Comparison of ENCODE assay signal across 20 cellular contexts in genomic region chr10:125839176-125839575, GRCh38. TPM values are rescaled to one million over a fixed set of nuclear protein-coding genes. Genes with fewer than 3 reads are reported as not detected.
DNase-seq lines count a peak whose midpoint lies in the region; ATAC-seq and TF ChIP-seq lines count a peak whose summit lies in the region.
"Had no signal": no experiment of that assay in that cellular context is flagged by ENCODE, and none has a peak within 500 bp of the region (broad histone marks: within the 10 kb centered on the region; RNA-seq: fewer than 3 reads in every experiment).

No MANE protein-coding gene starts in this region.

- no peaks in the 10 kb centered on the region for H3K79me2 ChIP-seq in neural progenitor cell (ENCODE audit: low read depth)

- no peak overlapping the region for H2AFZ ChIP-seq in neural progenitor cell (replicated peaks)
- H2AFZ ChIP-seq: GM23248 had no signal

- CTCF ChIA-PET in Panc1 (lab: Charles Lee), result no interaction called here

- H3K4me1 ChIP-seq in Panc1 (ENCODE audit: control insufficient read depth, insufficient read depth, low read length) (no peaks in the 10 kb centered on the region; the same call in 1 of the 2 replicates), neural progenitor cell (no peaks in the 10 kb centered on the region)
- H3K4me1 ChIP-seq: BE2C, Peyer's patch, SJCRH30 had no signal

- H3K27ac ChIP-seq in Panc1 (ENCODE audit: low read length) (peak overlapping the region; percentile 13; the same call in 1 of the 2 replicates), neural progenitor cell (no peak overlapping the region)
- H3K27ac ChIP-seq: GM23248, KMS-11, Peyer's patch, SJCRH30 had no signal

- BruUV-seq in Panc1 (replicated peaks; lab: Mats Ljungman, UMichigan), result no TSS peak

- no peak overlapping the region for H3K4me3 ChIP-seq in Panc1 (ENCODE audit: low read depth in 2 of 2, low read length in 2 of 2)
- H3K4me3 ChIP-seq in neural progenitor cell, result no peak overlapping the region
- H3K4me3 ChIP-seq: GM12878, GM23248, Peyer's patch, SJCRH30 had no signal

- peak overlapping the region; percentile 71 for H3K27ac Mint-ChIP-seq in activated T-cell treated with anti-CD3 and anti-CD28 coated beads, Interleukin-2, amount 50 U/mL, for 24 hours
- H3K27ac Mint-ChIP-seq in HFFc6 (peak overlapping the region; percentile 55; the same call in 1 of the 2 replicates), neural progenitor cell (peak overlapping the region; percentile 25)
- H3K27ac Mint-ChIP-seq: H9 had no signal

- no peak overlapping the region for H3K9ac ChIP-seq in neural progenitor cell
- H3K9ac ChIP-seq: GM23248, KMS-11 had no signal

- no peaks in the 10 kb centered on the region for H3K4me1 Mint-ChIP-seq in activated T-cell treated with anti-CD3 and anti-CD28 coated beads, Interleukin-2, amount 50 U/mL, for 24 hours (ENCODE audit: low read depth)
- H3K4me1 Mint-ChIP-seq in HFFc6 (ENCODE audit: low read depth) (peaks cover 13% of the 10 kb centered on the region), neural progenitor cell (no peaks in the 10 kb centered on the region)
- H3K4me1 Mint-ChIP-seq: H9 had no signal

- no peak overlapping the region for H3K4me2 ChIP-seq in neural progenitor cell
- H3K4me2 ChIP-seq: KMS-11 had no signal

- H3F3A ChIP-seq in neural progenitor cell (ENCODE audit: low read depth), result no peaks in the 10 kb centered on the region

- intact Hi-C loops in Panc1 (cut with micrococcal nuclease; ENCODE audit: unreplicated experiment), result no loop called here

- no peaks in the 10 kb centered on the region for H3K9me3 ChIP-seq in Panc1 (ENCODE audit: control insufficient read depth, insufficient read depth, low read depth, low read length)
- H3K9me3 ChIP-seq in neural progenitor cell (ENCODE audit: low read depth), result no peaks in the 10 kb centered on the region
- H3K9me3 ChIP-seq: BE2C, Peyer's patch, SJCRH30 had no signal

- no peak for ATAC-seq in Panc1
- ATAC-seq: GM12878 had no signal

- H3K9me3 Mint-ChIP-seq in activated T-cell treated with anti-CD3 and anti-CD28 coated beads, Interleukin-2, amount 50 U/mL, for 24 hours, result no peaks in the 10 kb centered on the region
- H3K9me3 Mint-ChIP-seq in HFFc6 (no peaks in the 10 kb centered on the region), neural progenitor cell (no peaks in the 10 kb centered on the region)
- H3K9me3 Mint-ChIP-seq: H9 had no signal

- no peaks in the 10 kb centered on the region for H3K27me3 ChIP-seq in Panc1 (ENCODE audit: control insufficient read depth, insufficient read depth, low read length)
- H3K27me3 ChIP-seq in neural progenitor cell, result no peaks in the 10 kb centered on the region
- H3K27me3 ChIP-seq: BE2C, Peyer's patch, SJCRH30 had no signal

- no peak overlapping the region for H3K4me3 Mint-ChIP-seq in activated T-cell treated with anti-CD3 and anti-CD28 coated beads, Interleukin-2, amount 50 U/mL, for 24 hours
- H3K4me3 Mint-ChIP-seq in HFFc6 (no peak overlapping the region), neural progenitor cell (no peak overlapping the region)
- H3K4me3 Mint-ChIP-seq: H9 had no signal

- H3K36me3 Mint-ChIP-seq in activated T-cell treated with anti-CD3 and anti-CD28 coated beads, Interleukin-2, amount 50 U/mL, for 24 hours (ENCODE audit: low read depth), result peaks cover 91% of the 10 kb centered on the region
- H3K36me3 Mint-ChIP-seq in HFFc6 (ENCODE audit: low read depth) (peaks cover 21% of the 10 kb centered on the region), neural progenitor cell (peaks cover 28% of the 10 kb centered on the region)

- in situ Hi-C loops in Panc1 (cut with HindIII; ENCODE audit: low pct_unique_long_range_greater_than_20kb, low sequenced_read_pairs), result no loop called here

- DNase-seq in activated T-cell treated with anti-CD3 and anti-CD28 coated beads, Interleukin-2, amount 50 U/mL, for 24 hours, result no peak
- DNase-seq in activated T-cell treated with anti-CD3 and anti-CD28 coated beads, Interleukin-2, amount 50 U/mL, for 48 hours, result no peak
- no peak for DNase-seq in HFFc6
- DNase-seq in Panc1 (ENCODE audit: low read depth, low spot score), result no peak
- DNase-seq in neural progenitor cell (ENCODE audit: low spot score), result no peak
- DNase-seq in GM20000 (ENCODE audit: low spot score), result no peak
- no peak for DNase-seq in HK-2 (ENCODE audit: unreplicated experiment)
- DNase-seq: BE2C, DND-41, GM23248, H9, NCI-H1694, NCI-H2107, NCI-H2227 treated with DMSO at 0.1 percent for 48 hours, NCI-H524, NCI-H82, Peyer's patch, SJCRH30 had no signal

- TF ChIP-seq CTCF in HFFc6 (IDR thresholded peaks at IDR 0.05) (no peak), Panc1 (IDR thresholded peaks at IDR 0.05) (no peak), neural progenitor cell (IDR thresholded peaks at IDR 0.05) (no peak), GM20000 (IDR thresholded peaks at IDR 0.05; ENCODE audit: extremely low read depth, missing control alignments) (no peak)

- POLR2A ChIA-PET in Panc1 (lab: Charles Lee), result no interaction called here

- H3K36me3 ChIP-seq in Panc1 (ENCODE audit: control insufficient read depth, insufficient read depth, low read length) (peaks cover 48% of the 10 kb centered on the region), neural progenitor cell (peaks cover 6% of the 10 kb centered on the region)

- no peaks in the 10 kb centered on the region for H3K27me3 Mint-ChIP-seq in activated T-cell treated with anti-CD3 and anti-CD28 coated beads, Interleukin-2, amount 50 U/mL, for 24 hours
- H3K27me3 Mint-ChIP-seq in HFFc6 (ENCODE audit: insufficient read depth) (no peaks in the 10 kb centered on the region; the same call in none of the 2 replicates), neural progenitor cell (ENCODE audit: insufficient read depth, low read depth) (no peaks in the 10 kb centered on the region)

- no peaks in the 10 kb centered on the region for H4K20me1 ChIP-seq in neural progenitor cell (ENCODE audit: low read depth)

RNA-seq across cellular contexts. Expression of gene BCCIP, which starts 15.8 kb away (rescaled TPM):
- total RNA-seq in HFFc6 (2021; fragmentation: NEBNext Ultra II Directional; extraction: Animal tissue kit (Norgen Biotek cat#: 25700)), result 10 to 100 TPM; 70.7 to 92.4 (median 88.0) TPM
- total RNA-seq in Panc1 (2021; ENCODE audit: unreplicated experiment), result 123 TPM
- polyA plus RNA-seq in Panc1 (2012; ENCODE audit: insufficient read length), result 70.3 TPM
- total RNA-seq in neural progenitor cell (ENCODE audit: low replicate concordance), result 76.5 and 122 TPM in 2 replicates

RNA-seq across cellular contexts. Expression of gene UROS, which starts 16.1 kb away (rescaled TPM):
- 100 to 1,000 TPM in 1 of 6 experiments, 10 to 100 TPM in 5; 84.9 to 102 (median 91.4) TPM for total RNA-seq in HFFc6 (2021; fragmentation: NEBNext Ultra II Directional; extraction: Animal tissue kit (Norgen Biotek cat#: 25700))
- total RNA-seq in Panc1 (2021; ENCODE audit: unreplicated experiment) (103 TPM), neural progenitor cell (ENCODE audit: low replicate concordance) (76.3 and 82.2 TPM in 2 replicates)
- polyA plus RNA-seq in Panc1 (2012; ENCODE audit: insufficient read length), result 86.7 TPM

RNA-seq across cellular contexts. Expression of gene DHX32, which starts 41.9 kb away (rescaled TPM):
- total RNA-seq in HFFc6 (2021; fragmentation: NEBNext Ultra II Directional; extraction: Animal tissue kit (Norgen Biotek cat#: 25700)), result 10 to 100 TPM; 18.6 to 22.4 (median 20.8) TPM
- total RNA-seq in Panc1 (2021; ENCODE audit: unreplicated experiment) (117 TPM), neural progenitor cell (ENCODE audit: low replicate concordance) (53.4 and 59.4 TPM in 2 replicates)
- polyA plus RNA-seq in Panc1 (2012; ENCODE audit: insufficient read length), result 94.4 TPM

RNA-seq across cellular contexts. Expression of gene FANK1, which starts 57.2 kb away (rescaled TPM):
- 1 to 10 TPM in 2 of 6 experiments, under 1 TPM in 4; 0.50 to 1.4 (median 0.88) TPM for total RNA-seq in HFFc6 (2021; fragmentation: NEBNext Ultra II Directional; extraction: Animal tissue kit (Norgen Biotek cat#: 25700))
- total RNA-seq in Panc1 (2021; ENCODE audit: unreplicated experiment), result 19.1 TPM
- 35.0 TPM for polyA plus RNA-seq in Panc1 (2012; ENCODE audit: insufficient read length)
- total RNA-seq in neural progenitor cell (ENCODE audit: low replicate concordance), result 5.5 and 12.5 TPM in 2 replicates
- total RNA-seq: GM12878 had no signal
